ENCODE assay signal across 30 cellular contexts in genomic region chr5:50867140-50867539, GRCh38.
"Had no signal": no experiment of that assay in that cellular context is flagged by ENCODE, and none has a peak within 500 bp of the region (broad histone marks: within the 10 kb centered on the region; RNA-seq: fewer than 3 reads in every experiment).

No MANE protein-coding gene starts in this region.

- DNase-seq: activated CD4-positive, alpha-beta T cell treated with anti-CD3 and anti-CD28 coated beads for 48 hours; activated CD4-positive, alpha-beta T cell treated with anti-CD3 and anti-CD28 coated beads, Interleukin-2, amount 50 U/mL, for 4 hours; activated CD4-positive, CD25-positive, alpha-beta regulatory T cell treated with anti-CD3 and anti-CD28 coated beads, Interleukin-2, amount 50 U/mL, for 72 hours; activated CD8-positive, alpha-beta memory T cell treated with anti-CD3 and anti-CD28 coated beads, Interleukin-2, amount 10 ng/mL, durations not matched to agents 7 days and 5 days; activated effector memory CD4-positive, alpha-beta T cell treated with anti-CD3 and anti-CD28 coated beads, Interleukin-2, amount 50 U/mL, for 16 hours; activated naive CD4-positive, alpha-beta T cell treated with Interleukin-2 at 50 U/mL for 16 hours; activated T-cell treated with anti-CD3 and anti-CD28 coated beads, Interleukin-2, amount 50 U/mL, for 24 hours; amygdala; brain microvascular endothelial cell; Karpas-422; MM.1S; NCI-H1105 treated with DMSO at 0.1 percent for 48 hours; NCI-H1436 treated with DMSO at 0.1 percent for 48 hours; NCI-H187 treated with DMSO at 0.1 percent for 48 hours; NCI-H2081 treated with DMSO at 0.1 percent for 48 hours; NCI-H2171 treated with DMSO at 0.1 percent for 48 hours; NCI-H226; NCI-H526 treated with DMSO at 0.1 percent for 48 hours; NK-92 treated with Interleukin-12 subunit alpha and Interleukin-12 subunit beta, amount 100 ng/mL, for 24 hours; OCI-M1; Peyer's patch; Right ventricle myocardium superior; SJCRH30; SK-N-SH; SW 1271 had no signal

- H3K27me3 ChIP-seq: brain microvascular endothelial cell, cardiac muscle cell, Peyer's patch had no signal

- H3K4me1 ChIP-seq: Peyer's patch, SJCRH30 had no signal

- H3K9me2 ChIP-seq: SK-N-SH had no signal

- H3K36me3 ChIP-seq: brain microvascular endothelial cell, cardiac muscle cell, Peyer's patch, SJCRH30 had no signal

- H3K27ac ChIP-seq: brain microvascular endothelial cell, cardiac muscle cell, Peyer's patch, RWPE1, SJCRH30 had no signal

- H3K9ac ChIP-seq: SK-N-SH had no signal

- H3K36me3 Mint-ChIP-seq: activated CD8-positive, alpha-beta memory T cell treated with anti-CD3 and anti-CD28 coated beads, Interleukin-2, amount 10 ng/mL, durations not matched to agents 7 days and 5 days; activated naive CD8-positive, alpha-beta T cell; WTC11 had no signal

- H3K4me3 ChIP-seq: cardiac muscle cell, Peyer's patch, SJCRH30 had no signal

- H3K9me3 ChIP-seq: Peyer's patch, SJCRH30, SK-N-SH had no signal

- H3K4me3 Mint-ChIP-seq: activated CD8-positive, alpha-beta memory T cell treated with anti-CD3 and anti-CD28 coated beads, Interleukin-2, amount 10 ng/mL, durations not matched to agents 7 days and 5 days; activated naive CD8-positive, alpha-beta T cell; activated T-cell treated with anti-CD3 and anti-CD28 coated beads, Interleukin-2, amount 50 U/mL, for 24 hours; T-helper 1 cell treated with Interleukin-12 subunit alpha and Interleukin-12 subunit beta and Interleukin-4 antibody, amounts not matched to agents 30 μg/mL and 1 μg/mL, for 36 hours; WTC11 had no signal

- H3K4me2 ChIP-seq: SK-N-SH had no signal

- H3K4me1 Mint-ChIP-seq: activated CD8-positive, alpha-beta memory T cell treated with anti-CD3 and anti-CD28 coated beads, Interleukin-2, amount 10 ng/mL, durations not matched to agents 7 days and 5 days had no signal

- H3K27ac Mint-ChIP-seq: activated CD8-positive, alpha-beta memory T cell treated with anti-CD3 and anti-CD28 coated beads, Interleukin-2, amount 10 ng/mL, durations not matched to agents 7 days and 5 days; activated naive CD8-positive, alpha-beta T cell; activated T-cell treated with anti-CD3 and anti-CD28 coated beads, Interleukin-2, amount 50 U/mL, for 24 hours; T-helper 1 cell treated with Interleukin-12 subunit alpha and Interleukin-12 subunit beta and Interleukin-4 antibody, amounts not matched to agents 30 μg/mL and 1 μg/mL, for 36 hours; WTC11 had no signal

- H3K9me3 Mint-ChIP-seq: activated T-cell treated with anti-CD3 and anti-CD28 coated beads, Interleukin-2, amount 50 U/mL, for 24 hours; T-helper 1 cell treated with Interleukin-12 subunit alpha and Interleukin-12 subunit beta and Interleukin-4 antibody, amounts not matched to agents 30 μg/mL and 1 μg/mL, for 36 hours; WTC11 had no signal

- ATAC-seq: activated CD8-positive, alpha-beta memory T cell treated with anti-CD3 and anti-CD28 coated beads, Interleukin-2, amount 10 ng/mL, durations not matched to agents 7 days and 5 days; WTC11 had no signal
